8 cellular contexts compared by ENCODE assay signal in genomic region chr16:17224859-17225258, GRCh38.
DNase-seq lines count a peak whose midpoint lies in the region; ATAC-seq and TF ChIP-seq lines count a peak whose summit lies in the region.

No MANE protein-coding gene starts in this region.

- H3K4me3 ChIP-seq in left lung = no peak overlapping the region
- no peak overlapping the region for H3K4me3 ChIP-seq in uterus
- no peak overlapping the region for H3K4me3 ChIP-seq in GM23338

- H2AFZ ChIP-seq in GM23338 = no peak overlapping the region

- no peak overlapping the region for H3K4me2 ChIP-seq in GM23338

- H3K36me3 Mint-ChIP-seq in activated T-cell treated with anti-CD3 and anti-CD28 coated beads, Interleukin-2, amount 50 U/mL, for 72 hours (ENCODE audit: insufficient read depth in 2 of 2) = peaks cover 0 to 2% of the 10 kb centered on the region in 2 donors
- H3K36me3 Mint-ChIP-seq in GM23338 (ENCODE audit: low read depth) = no peaks in the 10 kb centered on the region

- no peaks in the 10 kb centered on the region for H3F3A ChIP-seq in GM23338 (replicated peaks; ENCODE audit: low read depth)

- no peak overlapping the region for H3K27ac ChIP-seq in left lung
- peak overlapping the region; percentile 47 to 77 for H3K27ac ChIP-seq in uterus
- no peak overlapping the region for H3K27ac ChIP-seq in GM23338 (ENCODE audit: low read depth)

- H3K27me3 Mint-ChIP-seq in activated T-cell treated with anti-CD3 and anti-CD28 coated beads, Interleukin-2, amount 50 U/mL, for 72 hours (ENCODE audit: low read depth) = no peaks in the 10 kb centered on the region
- H3K27me3 Mint-ChIP-seq in GM23338 (ENCODE audit: insufficient read depth, low read depth, poor library complexity) = peaks cover 2% of the 10 kb centered on the region

- no peak for TF ChIP-seq POLR2A in uterus (IDR thresholded peaks at IDR 0.05)

- H3K9me3 ChIP-seq in left lung = no peaks in the 10 kb centered on the region
- no peaks in the 10 kb centered on the region for H3K9me3 ChIP-seq in uterus

- H3K36me3 ChIP-seq in left lung (no peaks in the 10 kb centered on the region), uterus (no peaks in the 10 kb centered on the region), GM23338 (ENCODE audit: insufficient read depth) (no peaks in the 10 kb centered on the region)

- H3K4me1 Mint-ChIP-seq in activated T-cell treated with anti-CD3 and anti-CD28 coated beads, Interleukin-2, amount 50 U/mL, for 72 hours (ENCODE audit: low read depth) = peaks cover 5% of the 10 kb centered on the region
- H3K4me1 Mint-ChIP-seq in GM23338 = peaks cover 19% of the 10 kb centered on the region

- DNase-seq in AG08395 (ENCODE audit: low spot score) = peak; percentile 73
- peak; percentile 42 for DNase-seq in KG1 (lab: John Stamatoyannopoulos, UW)
- peak; percentile 4 to 46 for DNase-seq in activated T-cell treated with anti-CD3 and anti-CD28 coated beads, Interleukin-2, amount 50 U/mL, for 72 hours
- peak in 1 of 2 donors; percentile 39 for DNase-seq in left lung
- peak; percentile 71 to 74 for DNase-seq in uterus
- no peak for DNase-seq in DMS153 (lab: John Stamatoyannopoulos, UW)
- DNase-seq in cerebellar cortex (ENCODE audit: low spot score) = no peak
- no peak for DNase-seq in GM23338 (ENCODE audit: low spot score)

- H3K4me1 ChIP-seq in left lung (peaks cover 4 to 24% of the 10 kb centered on the region in 2 donors), uterus (peaks cover 0 to 4% of the 10 kb centered on the region in 2 donors), GM23338 (ENCODE audit: insufficient read depth) (peaks cover 3% of the 10 kb centered on the region; the same call in 1 of the 2 replicates)

- H3K4me3 Mint-ChIP-seq in activated T-cell treated with anti-CD3 and anti-CD28 coated beads, Interleukin-2, amount 50 U/mL, for 72 hours = peak overlapping the region in 1 of 2 donors; percentile 47
- H3K4me3 Mint-ChIP-seq in GM23338 = no peak overlapping the region

- ATAC-seq in activated T-cell treated with anti-CD3 and anti-CD28 coated beads, Interleukin-2, amount 50 U/mL, for 72 hours (replicated peaks in 1 of 2) = peak; percentile 66 to 87
- ATAC-seq in left lung = peak; percentile 55
- ATAC-seq in GM23338 = no peak

- peak overlapping the region; percentile 20 for H3K27ac Mint-ChIP-seq in activated T-cell treated with anti-CD3 and anti-CD28 coated beads, Interleukin-2, amount 50 U/mL, for 72 hours
- H3K27ac Mint-ChIP-seq in GM23338 = no peak overlapping the region

- H3K79me2 ChIP-seq in GM23338 (replicated peaks; ENCODE audit: insufficient read depth) = no peaks in the 10 kb centered on the region; the same call in 1 of the 2 replicates

- peaks cover 5% of the 10 kb centered on the region; the same call in 1 of the 2 replicates for H4K20me1 ChIP-seq in GM23338 (replicated peaks; ENCODE audit: insufficient read depth)

- intact Hi-C loops in left lung (cut with DNase I) = loop anchor here in 1 of 2 donors (10.0 kb wide), 2 partner anchors 70 to 240 kb away; no protein-coding TSS in a partner anchor
- intact Hi-C loops in uterus (cut with DNase I; ENCODE audit: low total_unique reads) = no loop called here

- H3K9me3 Mint-ChIP-seq in activated T-cell treated with anti-CD3 and anti-CD28 coated beads, Interleukin-2, amount 50 U/mL, for 72 hours = peaks cover 0 to 3% of the 10 kb centered on the region in 2 donors
- no peaks in the 10 kb centered on the region for H3K9me3 Mint-ChIP-seq in GM23338

- no peaks in the 10 kb centered on the region for H3K9me2 ChIP-seq in GM23338 (ENCODE audit: insufficient read depth)

- H3K27me3 ChIP-seq in left lung (no peaks in the 10 kb centered on the region), uterus (no peaks in the 10 kb centered on the region), GM23338 (ENCODE audit: insufficient read depth) (no peaks in the 10 kb centered on the region)

- TF ChIP-seq CTCF in left lung (IDR thresholded peaks at IDR 0.05) (no peak), uterus (IDR thresholded peaks at IDR 0.05) (no peak), GM23338 (conservative IDR thresholded peaks at IDR 0.05; ENCODE audit: low read depth in 2 of 2) (no peak)

TF ChIP-seq in GM23338, 12 proteins besides CTCF, POLR2A, EP300 and RAD21 (continues in another document):
- TF ChIP-seq EZH2 (IDR thresholded peaks at IDR 0.05; ENCODE audit: low read depth, unreplicated experiment) (no peak), ZNF114 (CRISPR knock-in tag; IDR thresholded peaks at IDR 0.05) (no peak), POLR2AphosphoS5 (IDR thresholded peaks at IDR 0.05; ENCODE audit: low read depth) (no peak), REST (IDR thresholded peaks at IDR 0.05; ENCODE audit: unreplicated experiment) (no peak), JUNB (IDR thresholded peaks at IDR 0.05; ENCODE audit: unreplicated experiment) (no peak), ZNF331 (CRISPR knock-in tag; IDR thresholded peaks at IDR 0.05; ENCODE audit: low read depth) (no peak), CREB1 (CRISPR knock-in tag; IDR thresholded peaks at IDR 0.05; ENCODE audit: low read depth) (no peak), EZH2phosphoT487 (IDR thresholded peaks at IDR 0.05; ENCODE audit: unreplicated experiment) (no peak), ETS1 (IDR thresholded peaks at IDR 0.05) (no peak), STAT1 (IDR thresholded peaks at IDR 0.05; ENCODE audit: unreplicated experiment) (no peak)

Comparison
In these comparisons a context has a peak if more than half of its experiments do, and no peak if none do; other contexts are left out.
1. DNase-seq: peak in AG08395 (single experiment), KG1 (single experiment), activated T-cell treated with anti-CD3 and anti-CD28 coated beads, Interleukin-2, amount 50 U/mL, for 72 hours (2 of 2) and uterus (2 of 2); none in DMS153 (single experiment), cerebellar cortex (single experiment) and GM23338 (single experiment).
2. H3K27ac ChIP-seq: peak in uterus (2 of 2); none in left lung (0 of 2) and GM23338 (single experiment).